ENCODE assay signal across 20 cellular contexts in the genomic region with DNA sequence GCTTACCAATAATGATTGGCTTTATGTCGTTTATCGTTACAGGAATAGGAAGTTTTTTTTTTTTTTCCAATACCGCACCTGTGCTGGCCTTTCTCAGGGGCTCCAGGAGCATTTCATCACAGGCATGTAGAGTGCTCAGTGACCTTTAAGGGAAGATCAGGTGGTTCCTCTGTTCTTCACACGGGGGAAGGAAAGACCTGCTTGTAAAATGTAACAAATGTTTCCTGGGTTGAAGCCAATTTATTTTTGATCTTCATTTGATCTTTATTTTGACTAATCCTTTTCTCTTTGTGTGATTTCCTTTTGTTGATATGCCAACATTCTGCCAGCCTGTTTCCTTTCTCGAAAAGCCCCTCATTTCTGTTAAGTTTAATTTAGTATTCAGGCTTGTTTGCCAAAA.
DNase-seq lines count a peak whose midpoint lies in the region; ATAC-seq and TF ChIP-seq lines count a peak whose summit lies in the region.
"Had no signal": no experiment of that assay in that cellular context is flagged by ENCODE, and none has a peak within 500 bp of the region (broad histone marks: within the 10 kb centered on the region; RNA-seq: fewer than 3 reads in every experiment).

No MANE protein-coding gene starts in this region.

- peaks cover 54 to 77% of the 10 kb centered on the region in 2 donors for H3K4me1 Mint-ChIP-seq in natural killer cell treated with Interleukin-12 subunit alpha and Interleukin-12 subunit beta and Interleukin-15 and Interleukin-18, amount 100 ng/mL, for 72 hours (ENCODE audit: low read depth in 2 of 2)
- H3K4me1 Mint-ChIP-seq in natural killer cell: no peaks in the 10 kb centered on the region
- peaks cover 89% of the 10 kb centered on the region for H3K4me1 Mint-ChIP-seq in stimulated activated naive CD8-positive, alpha-beta T cell treated with anti-CD3 and anti-CD28 coated beads, Interleukin-15, amount 100 ng/mL, for 72 hours

- H3K27me3 Mint-ChIP-seq in natural killer cell treated with Interleukin-12 subunit alpha and Interleukin-12 subunit beta and Interleukin-15 and Interleukin-18, amount 100 ng/mL, for 72 hours: peaks cover 0 to 5% of the 10 kb centered on the region in 2 donors
- H3K27me3 Mint-ChIP-seq in natural killer cell (ENCODE audit: low read depth in 2 of 2): peaks cover 9 to 15% of the 10 kb centered on the region in 2 donors
- no peaks in the 10 kb centered on the region for H3K27me3 Mint-ChIP-seq in stimulated activated naive CD8-positive, alpha-beta T cell treated with anti-CD3 and anti-CD28 coated beads, Interleukin-15, amount 100 ng/mL, for 72 hours

- no peak for TF ChIP-seq CTCF in natural killer cell (IDR thresholded peaks at IDR 0.05)
- TF ChIP-seq CTCF in MM.1S (IDR thresholded peaks at IDR 0.05; ENCODE audit: low read length): no peak

- no peaks in the 10 kb centered on the region for H4K20me1 ChIP-seq in MM.1S (ENCODE audit: insufficient read depth, low read length)

- no peak overlapping the region for H2AFZ ChIP-seq in MM.1S (ENCODE audit: low read length)
- H2AFZ ChIP-seq: PC-9 had no signal

- H3K4me3 Mint-ChIP-seq in natural killer cell treated with Interleukin-12 subunit alpha and Interleukin-12 subunit beta and Interleukin-15 and Interleukin-18, amount 100 ng/mL, for 72 hours: peak overlapping the region; percentile 76
- no peak overlapping the region for H3K4me3 Mint-ChIP-seq in natural killer cell
- H3K4me3 Mint-ChIP-seq in stimulated activated naive CD8-positive, alpha-beta T cell treated with anti-CD3 and anti-CD28 coated beads, Interleukin-15, amount 100 ng/mL, for 72 hours: peak overlapping the region; percentile 48 to 66

- no peaks in the 10 kb centered on the region for H3K27me3 ChIP-seq in MM.1S (replicated peaks; ENCODE audit: insufficient read depth, low read length)
- H3K27me3 ChIP-seq: adrenal gland, tibial nerve had no signal

- H3K27ac ChIP-seq in MM.1S (ENCODE audit: low read length): no peak overlapping the region
- H3K27ac ChIP-seq: adrenal gland, dorsolateral prefrontal cortex, lower lobe of right lung, PC-9, tibial nerve had no signal

- H3K9me3 ChIP-seq in MM.1S (replicated peaks; ENCODE audit: insufficient read depth, low read length): no peaks in the 10 kb centered on the region
- H3K9me3 ChIP-seq: adrenal gland, lower lobe of right lung had no signal

- H3K9ac ChIP-seq in MM.1S (ENCODE audit: low read length): no peak overlapping the region

- no peaks in the 10 kb centered on the region for H3K79me2 ChIP-seq in MM.1S (ENCODE audit: low read length)

- no peak overlapping the region for H3K4me3 ChIP-seq in MM.1S (ENCODE audit: low read length)
- H3K4me3 ChIP-seq: adrenal gland, dorsolateral prefrontal cortex, lower lobe of right lung, PC-9, tibial nerve had no signal

- H3F3A ChIP-seq in MM.1S (ENCODE audit: insufficient read depth, low read length): peaks cover 6% of the 10 kb centered on the region

- intact Hi-C loops in natural killer cell (cut with micrococcal nuclease): no loop called here

- peaks cover 3% of the 10 kb centered on the region for H3K9me3 Mint-ChIP-seq in natural killer cell treated with Interleukin-12 subunit alpha and Interleukin-12 subunit beta and Interleukin-15 and Interleukin-18, amount 100 ng/mL, for 72 hours
- H3K9me3 Mint-ChIP-seq in natural killer cell: no peaks in the 10 kb centered on the region
- H3K9me3 Mint-ChIP-seq in activated naive CD4-positive, alpha-beta T cell treated with anti-CD3 and anti-CD28 coated beads, Interleukin-2, amount 50 U/mL, for 72 hours: peaks cover 7 to 11% of the 10 kb centered on the region in 2 donors
- H3K9me3 Mint-ChIP-seq in stimulated activated naive CD8-positive, alpha-beta T cell treated with anti-CD3 and anti-CD28 coated beads, Interleukin-15, amount 100 ng/mL, for 72 hours: peaks cover 8 to 9% of the 10 kb centered on the region in 2 donors

- H3K27ac Mint-ChIP-seq in natural killer cell treated with Interleukin-12 subunit alpha and Interleukin-12 subunit beta and Interleukin-15 and Interleukin-18, amount 100 ng/mL, for 72 hours: peak overlapping the region; percentile 96 to 98
- no peak overlapping the region for H3K27ac Mint-ChIP-seq in natural killer cell
- peak overlapping the region; percentile 96 to 99 for H3K27ac Mint-ChIP-seq in activated naive CD4-positive, alpha-beta T cell treated with anti-CD3 and anti-CD28 coated beads, Interleukin-2, amount 50 U/mL, for 72 hours
- H3K27ac Mint-ChIP-seq in stimulated activated naive CD8-positive, alpha-beta T cell treated with anti-CD3 and anti-CD28 coated beads, Interleukin-15, amount 100 ng/mL, for 72 hours: peak overlapping the region; percentile 72 to 98

- peaks cover 23% of the 10 kb centered on the region for H3K4me1 ChIP-seq in MM.1S (ENCODE audit: low read length)
- H3K4me1 ChIP-seq: adrenal gland, lower lobe of right lung, tibial nerve had no signal

- H3K9me2 ChIP-seq in MM.1S (replicated peaks; ENCODE audit: insufficient read depth, low read length): no peaks in the 10 kb centered on the region

- H3K4me2 ChIP-seq in MM.1S (ENCODE audit: low read depth, low read length): peak overlapping the region; percentile 46; the same call in 1 of the 2 replicates
- H3K4me2 ChIP-seq: PC-9 had no signal

- DNase-seq in natural killer cell treated with Interleukin-12 subunit alpha and Interleukin-12 subunit beta and Interleukin-15 and Interleukin-18, amount 100 ng/mL, for 72 hours (ENCODE audit: low spot score): no peak
- DNase-seq in natural killer cell: no peak
- no peak for DNase-seq in MM.1S
- no peak for DNase-seq in activated naive CD4-positive, alpha-beta T cell treated with anti-CD3 and anti-CD28 coated beads, Interleukin-2, amount 50 U/mL, for 72 hours (ENCODE audit: low spot score in 2 of 2)
- DNase-seq in stimulated activated naive CD8-positive, alpha-beta T cell treated with anti-CD3 and anti-CD28 coated beads, Interleukin-15, amount 100 ng/mL, for 72 hours: peak in 1 of 2 donors; percentile 35
- no peak for DNase-seq in NCI-H2107 treated with DMSO at 0.1 percent for 48 hours (lab: John Stamatoyannopoulos, UW; ENCODE audit: unreplicated experiment)
- DNase-seq: adrenal gland, dorsolateral prefrontal cortex, foreskin melanocyte, H7, hippocampal formation, islet precursor cell, lower lobe of right lung, NCI-H1417, NCI-H2171, NCI-H774, PC-9 had no signal

- H3K36me3 ChIP-seq in MM.1S (replicated peaks; ENCODE audit: insufficient read depth, low read length): no peaks in the 10 kb centered on the region
- H3K36me3 ChIP-seq: adrenal gland, lower lobe of right lung, tibial nerve had no signal

- peaks cover 19% of the 10 kb centered on the region for H3K36me3 Mint-ChIP-seq in natural killer cell treated with Interleukin-12 subunit alpha and Interleukin-12 subunit beta and Interleukin-15 and Interleukin-18, amount 100 ng/mL, for 72 hours
- H3K36me3 Mint-ChIP-seq in natural killer cell: no peaks in the 10 kb centered on the region
- peaks cover 8 to 10% of the 10 kb centered on the region in 2 donors for H3K36me3 Mint-ChIP-seq in activated naive CD4-positive, alpha-beta T cell treated with anti-CD3 and anti-CD28 coated beads, Interleukin-2, amount 50 U/mL, for 72 hours

- no peak for ATAC-seq in natural killer cell treated with Interleukin-12 subunit alpha and Interleukin-12 subunit beta and Interleukin-15 and Interleukin-18, amount 100 ng/mL, for 72 hours
- ATAC-seq in natural killer cell: no peak
- ATAC-seq in activated naive CD4-positive, alpha-beta T cell treated with anti-CD3 and anti-CD28 coated beads, Interleukin-2, amount 50 U/mL, for 72 hours: peak; percentile 9 to 22
- peak; percentile 17 for ATAC-seq in stimulated activated naive CD8-positive, alpha-beta T cell treated with anti-CD3 and anti-CD28 coated beads, Interleukin-15, amount 100 ng/mL, for 72 hours
- ATAC-seq in GM21515 (IDR thresholded peaks at IDR 0.05; ENCODE audit: unreplicated experiment): no peak
- ATAC-seq in GM21367 (IDR thresholded peaks at IDR 0.05; ENCODE audit: unreplicated experiment): no peak
- ATAC-seq: lower lobe of right lung had no signal

Comparison
In these comparisons a context has a peak if more than half of its experiments do, and no peak if none do; other contexts are left out.
1. H3K27ac Mint-ChIP-seq: peak in natural killer cell treated with Interleukin-12 subunit alpha and Interleukin-12 subunit beta and Interleukin-15 and Interleukin-18, amount 100 ng/mL, for 72 hours (2 of 2), activated naive CD4-positive, alpha-beta T cell treated with anti-CD3 and anti-CD28 coated beads, Interleukin-2, amount 50 U/mL, for 72 hours (2 of 2) and stimulated activated naive CD8-positive, alpha-beta T cell treated with anti-CD3 and anti-CD28 coated beads, Interleukin-15, amount 100 ng/mL, for 72 hours (2 of 2); none in natural killer cell (0 of 2).
2. ATAC-seq: peak in activated naive CD4-positive, alpha-beta T cell treated with anti-CD3 and anti-CD28 coated beads, Interleukin-2, amount 50 U/mL, for 72 hours (2 of 2) and stimulated activated naive CD8-positive, alpha-beta T cell treated with anti-CD3 and anti-CD28 coated beads, Interleukin-15, amount 100 ng/mL, for 72 hours (single experiment); none in natural killer cell treated with Interleukin-12 subunit alpha and Interleukin-12 subunit beta and Interleukin-15 and Interleukin-18, amount 100 ng/mL, for 72 hours (0 of 2), natural killer cell (0 of 3), GM21515 (single experiment) and GM21367 (single experiment).